ENCODE assay signal across 1 cellular context in genomic region chr20:4108495-4109306, GRCh38.
TF ChIP-seq lines count a peak whose summit lies in the region.

No MANE protein-coding gene starts in this region.

TF ChIP-seq in K562, 482 proteins besides CTCF, POLR2A, EP300 and RAD21 (continued from another document and continues in another):
- TF ChIP-seq, protein P1, sequence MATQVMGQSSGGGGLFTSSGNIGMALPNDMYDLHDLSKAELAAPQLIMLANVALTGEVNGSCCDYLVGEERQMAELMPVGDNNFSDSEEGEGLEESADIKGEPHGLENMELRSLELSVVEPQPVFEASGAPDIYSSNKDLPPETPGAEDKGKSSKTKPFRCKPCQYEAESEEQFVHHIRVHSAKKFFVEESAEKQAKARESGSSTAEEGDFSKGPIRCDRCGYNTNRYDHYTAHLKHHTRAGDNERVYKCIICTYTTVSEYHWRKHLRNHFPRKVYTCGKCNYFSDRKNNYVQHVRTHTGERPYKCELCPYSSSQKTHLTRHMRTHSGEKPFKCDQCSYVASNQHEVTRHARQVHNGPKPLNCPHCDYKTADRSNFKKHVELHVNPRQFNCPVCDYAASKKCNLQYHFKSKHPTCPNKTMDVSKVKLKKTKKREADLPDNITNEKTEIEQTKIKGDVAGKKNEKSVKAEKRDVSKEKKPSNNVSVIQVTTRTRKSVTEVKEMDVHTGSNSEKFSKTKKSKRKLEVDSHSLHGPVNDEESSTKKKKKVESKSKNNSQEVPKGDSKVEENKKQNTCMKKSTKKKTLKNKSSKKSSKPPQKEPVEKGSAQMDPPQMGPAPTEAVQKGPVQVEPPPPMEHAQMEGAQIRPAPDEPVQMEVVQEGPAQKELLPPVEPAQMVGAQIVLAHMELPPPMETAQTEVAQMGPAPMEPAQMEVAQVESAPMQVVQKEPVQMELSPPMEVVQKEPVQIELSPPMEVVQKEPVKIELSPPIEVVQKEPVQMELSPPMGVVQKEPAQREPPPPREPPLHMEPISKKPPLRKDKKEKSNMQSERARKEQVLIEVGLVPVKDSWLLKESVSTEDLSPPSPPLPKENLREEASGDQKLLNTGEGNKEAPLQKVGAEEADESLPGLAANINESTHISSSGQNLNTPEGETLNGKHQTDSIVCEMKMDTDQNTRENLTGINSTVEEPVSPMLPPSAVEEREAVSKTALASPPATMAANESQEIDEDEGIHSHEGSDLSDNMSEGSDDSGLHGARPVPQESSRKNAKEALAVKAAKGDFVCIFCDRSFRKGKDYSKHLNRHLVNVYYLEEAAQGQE (CRISPR knock-in tag; IDR thresholded peaks at IDR 0.05; ENCODE audit: low read depth): 0 out of 2 replicates have a peak, but pooled peaks have one; percentile 56
- TF ChIP-seq FIP1L1 (IDR thresholded peaks at IDR 0.05; ENCODE audit: low read depth, low read length, poor library complexity, severe bottlenecking): no peak
- no peak for TF ChIP-seq THRA (IDR thresholded peaks at IDR 0.05)
- TF ChIP-seq CREBBP (IDR thresholded peaks at IDR 0.05; ENCODE audit: low read depth, low read length): no peak
- peak; percentile 99 for TF ChIP-seq CEBPG (CRISPR knock-in tag; IDR thresholded peaks at IDR 0.05)
- peak; percentile 95 to 97 for TF ChIP-seq CEBPG (tag; conservative IDR thresholded peaks at IDR 0.05 in 1 of 2, IDR thresholded peaks at IDR 0.05 in 1 of 2)
- no peak for TF ChIP-seq ZNF444 (CRISPR knock-in tag; IDR thresholded peaks at IDR 0.05)
- TF ChIP-seq GTF2A2 (tag; IDR thresholded peaks at IDR 0.05): no peak
- no peak for TF ChIP-seq ARID3B (CRISPR knock-in tag; IDR thresholded peaks at IDR 0.05; ENCODE audit: borderline replicate concordance)
- peak; percentile 37; the same call in 1 of the 2 replicates for TF ChIP-seq ARID1B (IDR thresholded peaks at IDR 0.05)
- TF ChIP-seq DMBX1 (CRISPR knock-in tag; IDR thresholded peaks at IDR 0.05; ENCODE audit: borderline replicate concordance): peak; percentile 52
- TF ChIP-seq ZBTB7A (IDR thresholded peaks at IDR 0.05; ENCODE audit: borderline replicate concordance, control insufficient read depth, low read depth, low read length): peak; percentile 59; the same call in 1 of the 2 replicates
- TF ChIP-seq, protein P2, sequence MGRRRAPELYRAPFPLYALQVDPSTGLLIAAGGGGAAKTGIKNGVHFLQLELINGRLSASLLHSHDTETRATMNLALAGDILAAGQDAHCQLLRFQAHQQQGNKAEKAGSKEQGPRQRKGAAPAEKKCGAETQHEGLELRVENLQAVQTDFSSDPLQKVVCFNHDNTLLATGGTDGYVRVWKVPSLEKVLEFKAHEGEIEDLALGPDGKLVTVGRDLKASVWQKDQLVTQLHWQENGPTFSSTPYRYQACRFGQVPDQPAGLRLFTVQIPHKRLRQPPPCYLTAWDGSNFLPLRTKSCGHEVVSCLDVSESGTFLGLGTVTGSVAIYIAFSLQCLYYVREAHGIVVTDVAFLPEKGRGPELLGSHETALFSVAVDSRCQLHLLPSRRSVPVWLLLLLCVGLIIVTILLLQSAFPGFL (CRISPR knock-in tag; IDR thresholded peaks at IDR 0.05): no peak
- no peak for TF ChIP-seq HDAC8 (tag; IDR thresholded peaks at IDR 0.05)
- peak; percentile 90 for TF ChIP-seq ARID2 (IDR thresholded peaks at IDR 0.05)
- no peak for TF ChIP-seq SMARCC2 (IDR thresholded peaks at IDR 0.05; ENCODE audit: low read depth)
- no peak for TF ChIP-seq XRCC3 (IDR thresholded peaks at IDR 0.05)
- no peak for TF ChIP-seq KDM1A (IDR thresholded peaks at IDR 0.05)
- TF ChIP-seq ZNF311 (CRISPR knock-in tag; IDR thresholded peaks at IDR 0.05): peak; percentile 25; the same call in 1 of the 2 replicates
- TF ChIP-seq ZNF589 (CRISPR knock-in tag; IDR thresholded peaks at IDR 0.05; ENCODE audit: low read depth): no peak
- peak; percentile 70 to 73; a peak in 3 of 4 replicates for TF ChIP-seq TRIM24 (IDR thresholded peaks at IDR 0.05)
- no peak for TF ChIP-seq ZEB2 (IDR thresholded peaks at IDR 0.05)
- no peak for TF ChIP-seq ZNF778 (CRISPR knock-in tag; IDR thresholded peaks at IDR 0.05)
- TF ChIP-seq ZNF76 (CRISPR knock-in tag; IDR thresholded peaks at IDR 0.05; ENCODE audit: borderline replicate concordance): no peak
- no peak for TF ChIP-seq LARP7 (IDR thresholded peaks at IDR 0.05)
- TF ChIP-seq HMG20B (CRISPR knock-in tag; IDR thresholded peaks at IDR 0.05): no peak
- TF ChIP-seq ZNF143 (CRISPR knock-in tag; IDR thresholded peaks at IDR 0.05): no peak
- no peak for TF ChIP-seq PBX2 (CRISPR knock-in tag; IDR thresholded peaks at IDR 0.05; ENCODE audit: low read depth)
- no peak for TF ChIP-seq PBX2 (tag; conservative IDR thresholded peaks at IDR 0.05; ENCODE audit: low read depth)
- no peak for TF ChIP-seq ZNF324 (CRISPR knock-in tag; IDR thresholded peaks at IDR 0.05)
- no peak for TF ChIP-seq PHB (CRISPR knock-in tag; IDR thresholded peaks at IDR 0.05)
- no peak for TF ChIP-seq E2F3 (CRISPR knock-in tag; IDR thresholded peaks at IDR 0.05)
- TF ChIP-seq, protein P3, sequence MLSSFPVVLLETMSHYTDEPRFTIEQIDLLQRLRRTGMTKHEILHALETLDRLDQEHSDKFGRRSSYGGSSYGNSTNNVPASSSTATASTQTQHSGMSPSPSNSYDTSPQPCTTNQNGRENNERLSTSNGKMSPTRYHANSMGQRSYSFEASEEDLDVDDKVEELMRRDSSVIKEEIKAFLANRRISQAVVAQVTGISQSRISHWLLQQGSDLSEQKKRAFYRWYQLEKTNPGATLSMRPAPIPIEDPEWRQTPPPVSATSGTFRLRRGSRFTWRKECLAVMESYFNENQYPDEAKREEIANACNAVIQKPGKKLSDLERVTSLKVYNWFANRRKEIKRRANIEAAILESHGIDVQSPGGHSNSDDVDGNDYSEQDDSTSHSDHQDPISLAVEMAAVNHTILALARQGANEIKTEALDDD (IDR thresholded peaks at IDR 0.05): no peak
- TF ChIP-seq CREM (IDR thresholded peaks at IDR 0.05; ENCODE audit: low read depth): no peak
- TF ChIP-seq HOXB6 (CRISPR knock-in tag; IDR thresholded peaks at IDR 0.05; ENCODE audit: borderline replicate concordance): no peak
- no peak for TF ChIP-seq CREB1 (IDR thresholded peaks at IDR 0.05)
- no peak for TF ChIP-seq CREB1 (CRISPR knock-in tag; IDR thresholded peaks at IDR 0.05)
- TF ChIP-seq PCBP1 (IDR thresholded peaks at IDR 0.05; ENCODE audit: low read depth, low read length, poor library complexity, severe bottlenecking): no peak
- TF ChIP-seq GATAD2A (IDR thresholded peaks at IDR 0.05): no peak
- TF ChIP-seq NFE2L1 (tag; IDR thresholded peaks at IDR 0.05; ENCODE audit: borderline replicate concordance, low read depth): no peak
- no peak for TF ChIP-seq CHD1 (IDR thresholded peaks at IDR 0.05; ENCODE audit: low read length)
- TF ChIP-seq, protein P4, sequence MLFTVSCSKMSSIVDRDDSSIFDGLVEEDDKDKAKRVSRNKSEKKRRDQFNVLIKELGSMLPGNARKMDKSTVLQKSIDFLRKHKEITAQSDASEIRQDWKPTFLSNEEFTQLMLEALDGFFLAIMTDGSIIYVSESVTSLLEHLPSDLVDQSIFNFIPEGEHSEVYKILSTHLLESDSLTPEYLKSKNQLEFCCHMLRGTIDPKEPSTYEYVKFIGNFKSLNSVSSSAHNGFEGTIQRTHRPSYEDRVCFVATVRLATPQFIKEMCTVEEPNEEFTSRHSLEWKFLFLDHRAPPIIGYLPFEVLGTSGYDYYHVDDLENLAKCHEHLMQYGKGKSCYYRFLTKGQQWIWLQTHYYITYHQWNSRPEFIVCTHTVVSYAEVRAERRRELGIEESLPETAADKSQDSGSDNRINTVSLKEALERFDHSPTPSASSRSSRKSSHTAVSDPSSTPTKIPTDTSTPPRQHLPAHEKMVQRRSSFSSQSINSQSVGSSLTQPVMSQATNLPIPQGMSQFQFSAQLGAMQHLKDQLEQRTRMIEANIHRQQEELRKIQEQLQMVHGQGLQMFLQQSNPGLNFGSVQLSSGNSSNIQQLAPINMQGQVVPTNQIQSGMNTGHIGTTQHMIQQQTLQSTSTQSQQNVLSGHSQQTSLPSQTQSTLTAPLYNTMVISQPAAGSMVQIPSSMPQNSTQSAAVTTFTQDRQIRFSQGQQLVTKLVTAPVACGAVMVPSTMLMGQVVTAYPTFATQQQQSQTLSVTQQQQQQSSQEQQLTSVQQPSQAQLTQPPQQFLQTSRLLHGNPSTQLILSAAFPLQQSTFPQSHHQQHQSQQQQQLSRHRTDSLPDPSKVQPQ (CRISPR knock-in tag; IDR thresholded peaks at IDR 0.05; ENCODE audit: borderline replicate concordance): no peak
- TF ChIP-seq ZNF184 (CRISPR knock-in tag; IDR thresholded peaks at IDR 0.05): no peak
- TF ChIP-seq HLTF (IDR thresholded peaks at IDR 0.05): no peak
- no peak for TF ChIP-seq DDX20 (tag; IDR thresholded peaks at IDR 0.05; ENCODE audit: low read depth)
- TF ChIP-seq, protein P5, sequence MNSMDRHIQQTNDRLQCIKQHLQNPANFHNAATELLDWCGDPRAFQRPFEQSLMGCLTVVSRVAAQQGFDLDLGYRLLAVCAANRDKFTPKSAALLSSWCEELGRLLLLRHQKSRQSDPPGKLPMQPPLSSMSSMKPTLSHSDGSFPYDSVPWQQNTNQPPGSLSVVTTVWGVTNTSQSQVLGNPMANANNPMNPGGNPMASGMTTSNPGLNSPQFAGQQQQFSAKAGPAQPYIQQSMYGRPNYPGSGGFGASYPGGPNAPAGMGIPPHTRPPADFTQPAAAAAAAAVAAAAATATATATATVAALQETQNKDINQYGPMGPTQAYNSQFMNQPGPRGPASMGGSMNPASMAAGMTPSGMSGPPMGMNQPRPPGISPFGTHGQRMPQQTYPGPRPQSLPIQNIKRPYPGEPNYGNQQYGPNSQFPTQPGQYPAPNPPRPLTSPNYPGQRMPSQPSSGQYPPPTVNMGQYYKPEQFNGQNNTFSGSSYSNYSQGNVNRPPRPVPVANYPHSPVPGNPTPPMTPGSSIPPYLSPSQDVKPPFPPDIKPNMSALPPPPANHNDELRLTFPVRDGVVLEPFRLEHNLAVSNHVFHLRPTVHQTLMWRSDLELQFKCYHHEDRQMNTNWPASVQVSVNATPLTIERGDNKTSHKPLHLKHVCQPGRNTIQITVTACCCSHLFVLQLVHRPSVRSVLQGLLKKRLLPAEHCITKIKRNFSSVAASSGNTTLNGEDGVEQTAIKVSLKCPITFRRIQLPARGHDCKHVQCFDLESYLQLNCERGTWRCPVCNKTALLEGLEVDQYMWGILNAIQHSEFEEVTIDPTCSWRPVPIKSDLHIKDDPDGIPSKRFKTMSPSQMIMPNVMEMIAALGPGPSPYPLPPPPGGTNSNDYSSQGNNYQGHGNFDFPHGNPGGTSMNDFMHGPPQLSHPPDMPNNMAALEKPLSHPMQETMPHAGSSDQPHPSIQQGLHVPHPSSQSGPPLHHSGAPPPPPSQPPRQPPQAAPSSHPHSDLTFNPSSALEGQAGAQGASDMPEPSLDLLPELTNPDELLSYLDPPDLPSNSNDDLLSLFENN (IDR thresholded peaks at IDR 0.05; ENCODE audit: low read depth in 2 of 2, low read length in 2 of 2): no peak
- TF ChIP-seq ILK (tag; IDR thresholded peaks at IDR 0.05; ENCODE audit: borderline replicate concordance, low read depth): no peak
- TF ChIP-seq KLF1 (tag; IDR thresholded peaks at IDR 0.05): no peak
- peak; percentile 76 for TF ChIP-seq EP400 (IDR thresholded peaks at IDR 0.05)
- TF ChIP-seq DPF2 (IDR thresholded peaks at IDR 0.05): 0 out of 2 replicates have a peak, but pooled peaks have one; percentile 36
- TF ChIP-seq ZNF165 (CRISPR knock-in tag; IDR thresholded peaks at IDR 0.05; ENCODE audit: borderline replicate concordance): no peak
- no peak for TF ChIP-seq ELK1 (CRISPR knock-in tag; IDR thresholded peaks at IDR 0.05)
- no peak for TF ChIP-seq ILF3 (IDR thresholded peaks at IDR 0.05; ENCODE audit: borderline replicate concordance)
